23 cellular contexts compared by ENCODE assay signal in genomic region chr5:146284016-146284415, GRCh38. TPM values are rescaled to one million over a fixed set of nuclear protein-coding genes. Genes with fewer than 3 reads are reported as not detected.
A peak's percentile ranks its signal among the peaks of the same experiment; 100 is the strongest.
DNase-seq lines count a peak whose midpoint lies in the region; ATAC-seq and TF ChIP-seq lines count a peak whose summit lies in the region.
"Had no signal": no experiment of that assay in that cellular context is flagged by ENCODE, and none has a peak within 500 bp of the region (broad histone marks: within the 10 kb centered on the region; RNA-seq: fewer than 3 reads in every experiment).

No MANE protein-coding gene starts in this region.

- H3K9me3 Mint-ChIP-seq in activated naive CD4-positive, alpha-beta T cell treated with anti-CD3 and anti-CD28 coated beads, Interleukin-2, amount 10 ng/mL, durations not matched to agents 7 days and 5 days: no peaks in the 10 kb centered on the region
- H3K9me3 Mint-ChIP-seq: effector memory CD8-positive, alpha-beta T cell; stimulated activated naive B cell treated with anti-CD40 and anti-IgM and Interleukin-4, amounts not matched to agents 10 μg/mL and 1 μg/mL and 100 μg/mL, for 72 hours had no signal

- H3K9me3 ChIP-seq in ascending aorta (no peaks in the 10 kb centered on the region), osteoblast (ENCODE audit: low read depth, low read length) (no peaks in the 10 kb centered on the region)
- H3K9me3 ChIP-seq: right atrium auricular region, transverse colon had no signal

- H3K27me3 Mint-ChIP-seq in activated naive CD4-positive, alpha-beta T cell treated with anti-CD3 and anti-CD28 coated beads, Interleukin-2, amount 10 ng/mL, durations not matched to agents 7 days and 5 days: no peaks in the 10 kb centered on the region
- H3K27me3 Mint-ChIP-seq: effector memory CD8-positive, alpha-beta T cell; stimulated activated naive B cell treated with anti-CD40 and anti-IgM and Interleukin-4, amounts not matched to agents 10 μg/mL and 1 μg/mL and 100 μg/mL, for 72 hours had no signal

- peaks cover 18% of the 10 kb centered on the region for H3K36me3 Mint-ChIP-seq in activated naive CD4-positive, alpha-beta T cell treated with anti-CD3 and anti-CD28 coated beads, Interleukin-2, amount 10 ng/mL, durations not matched to agents 7 days and 5 days

- no peak for TF ChIP-seq CTCF in ascending aorta (IDR thresholded peaks at IDR 0.05)
- no peak for TF ChIP-seq CTCF in osteoblast (IDR thresholded peaks at IDR 0.05; ENCODE audit: extremely low read depth, low read depth, low read length)

- DNase-seq in Daoy (ENCODE audit: low read depth) (peak; percentile 16), NCI-H226 (peak; percentile 34), ascending aorta (ENCODE audit: low spot score in 2 of 2) (no peak), osteoblast (ENCODE audit: insufficient read length, low spot score, missing footprints) (no peak), left colon (no peak), GDM1 (lab: John Stamatoyannopoulos, UW) (no peak)
- no peak for DNase-seq in stimulated activated CD4-positive, alpha-beta T cell treated with anti-CD3 and anti-CD28 coated beads, Interleukin-12 subunit alpha, Interleukin-12 subunit beta, amount 100 ng/mL, for 4 hours
- DNase-seq in activated naive CD4-positive, alpha-beta T cell treated with anti-CD3 and anti-CD28 coated beads, Interleukin-2, amount 10 ng/mL, durations not matched to agents 7 days and 5 days: no peak
- DNase-seq: activated CD4-positive, CD25-positive, alpha-beta regulatory T cell treated with anti-CD3 and anti-CD28 coated beads, Interleukin-2, amount 50 U/mL, for 72 hours; activated effector memory CD4-positive, alpha-beta T cell treated with Interleukin-2 at 50 U/mL for 16 hours; amygdala; COR-L47; effector memory CD8-positive, alpha-beta T cell; NCI-H1417; NCI-H524 treated with DMSO at 0.1 percent for 48 hours; occipital lobe; OCI-M1; stimulated activated naive B cell treated with anti-CD40 and anti-IgM and Interleukin-4, amounts not matched to agents 10 μg/mL and 1 μg/mL and 100 μg/mL, for 72 hours; transverse colon had no signal

- H3K79me2 ChIP-seq in osteoblast (ENCODE audit: insufficient read depth, low read length): no peaks in the 10 kb centered on the region

- H3K4me3 ChIP-seq in ascending aorta: no peak overlapping the region
- no peak overlapping the region for H3K4me3 ChIP-seq in osteoblast (ENCODE audit: insufficient read depth, low read length)
- H3K4me3 ChIP-seq: right atrium auricular region, SK-N-MC, transverse colon had no signal

- H3K27me3 ChIP-seq in ascending aorta (no peaks in the 10 kb centered on the region), osteoblast (ENCODE audit: insufficient read depth, low read length) (no peaks in the 10 kb centered on the region)
- H3K27me3 ChIP-seq: right atrium auricular region, transverse colon had no signal

- H3K4me2 ChIP-seq in osteoblast (ENCODE audit: insufficient read depth, low read length): no peak overlapping the region

- no peak overlapping the region for H2AFZ ChIP-seq in osteoblast (ENCODE audit: low read length)

- H4K20me1 ChIP-seq in osteoblast (ENCODE audit: insufficient read depth, low read length): peaks cover 4% of the 10 kb centered on the region

- no peak overlapping the region for H3K4me3 Mint-ChIP-seq in activated naive CD4-positive, alpha-beta T cell treated with anti-CD3 and anti-CD28 coated beads, Interleukin-2, amount 10 ng/mL, durations not matched to agents 7 days and 5 days
- H3K4me3 Mint-ChIP-seq: effector memory CD8-positive, alpha-beta T cell; stimulated activated naive B cell treated with anti-CD40 and anti-IgM and Interleukin-4, amounts not matched to agents 10 μg/mL and 1 μg/mL and 100 μg/mL, for 72 hours had no signal

- H3K27ac Mint-ChIP-seq in activated naive CD4-positive, alpha-beta T cell treated with anti-CD3 and anti-CD28 coated beads, Interleukin-2, amount 10 ng/mL, durations not matched to agents 7 days and 5 days: no peak overlapping the region
- H3K27ac Mint-ChIP-seq: stimulated activated naive B cell treated with anti-CD40 and anti-IgM and Interleukin-4, amounts not matched to agents 10 μg/mL and 1 μg/mL and 100 μg/mL, for 72 hours had no signal

- H3K4me1 Mint-ChIP-seq in activated naive CD4-positive, alpha-beta T cell treated with anti-CD3 and anti-CD28 coated beads, Interleukin-2, amount 10 ng/mL, durations not matched to agents 7 days and 5 days: no peaks in the 10 kb centered on the region
- H3K4me1 Mint-ChIP-seq: stimulated activated naive B cell treated with anti-CD40 and anti-IgM and Interleukin-4, amounts not matched to agents 10 μg/mL and 1 μg/mL and 100 μg/mL, for 72 hours had no signal

- ATAC-seq in left colon: no peak
- ATAC-seq: effector memory CD8-positive, alpha-beta T cell; stimulated activated naive B cell treated with anti-CD40 and anti-IgM and Interleukin-4, amounts not matched to agents 10 μg/mL and 1 μg/mL and 100 μg/mL, for 72 hours had no signal

- H3K4me1 ChIP-seq in ascending aorta (peaks cover 0 to 12% of the 10 kb centered on the region in 2 donors), osteoblast (ENCODE audit: insufficient read depth, low read length) (peaks cover 13% of the 10 kb centered on the region)

- CTCF ChIA-PET in activated naive CD4-positive, alpha-beta T cell treated with anti-CD3 and anti-CD28 coated beads, Interleukin-2, amount 10 ng/mL, durations not matched to agents 7 days and 5 days (lab: Charles Lee): interaction anchor here (1.2 kb wide), 1 partner anchor 143 kb away, joined by 5 read pairs; no protein-coding TSS in a partner anchor

- H3K36me3 ChIP-seq in ascending aorta: peaks cover 9 to 10% of the 10 kb centered on the region in 2 donors
- peaks cover 27% of the 10 kb centered on the region for H3K36me3 ChIP-seq in osteoblast (ENCODE audit: insufficient read depth, low read length)

- intact Hi-C loops in ascending aorta (cut with DNase I): loop anchor here (5.0 kb wide), 1 partner anchor 42 kb away; no protein-coding TSS in a partner anchor
- intact Hi-C loops in left colon (cut with DNase I, micrococcal nuclease): no loop called here

- H3K27ac ChIP-seq in ascending aorta (peak overlapping the region; percentile 39 to 47), osteoblast (ENCODE audit: low read depth, low read length) (peak overlapping the region; percentile 69)
- H3K27ac ChIP-seq: SK-N-MC, transverse colon had no signal

RNA-seq across cellular contexts. Expression of gene POU4F3, which starts 54.6 kb away (rescaled TPM):
- total RNA-seq in Daoy (2014; rRNA removed; shearing (Covaris generic)): 0.29 TPM in 1 of 2 replicates, not detected in the other
- total RNA-seq in ascending aorta: not detected
- total RNA-seq in osteoblast: under 0.01 TPM in 1 of 2 replicates, not detected in the other
- total RNA-seq in left colon: not detected
- total RNA-seq: cerebellum, liver, occipital lobe, right atrium auricular region, transverse colon had no signal

Comparison
In these comparisons a context has a peak if more than half of its experiments do, and no peak if none do; other contexts are left out.
1. DNase-seq: peak in Daoy (single experiment) and NCI-H226 (single experiment); none in ascending aorta (0 of 2), osteoblast (single experiment), left colon (0 of 2), stimulated activated CD4-positive, alpha-beta T cell treated with anti-CD3 and anti-CD28 coated beads, Interleukin-12 subunit alpha, Interleukin-12 subunit beta, amount 100 ng/mL, for 4 hours (single experiment), GDM1 (single experiment) and activated naive CD4-positive, alpha-beta T cell treated with anti-CD3 and anti-CD28 coated beads, Interleukin-2, amount 10 ng/mL, durations not matched to agents 7 days and 5 days (single experiment).